1 cellular context compared by ENCODE assay signal in the genomic region with DNA sequence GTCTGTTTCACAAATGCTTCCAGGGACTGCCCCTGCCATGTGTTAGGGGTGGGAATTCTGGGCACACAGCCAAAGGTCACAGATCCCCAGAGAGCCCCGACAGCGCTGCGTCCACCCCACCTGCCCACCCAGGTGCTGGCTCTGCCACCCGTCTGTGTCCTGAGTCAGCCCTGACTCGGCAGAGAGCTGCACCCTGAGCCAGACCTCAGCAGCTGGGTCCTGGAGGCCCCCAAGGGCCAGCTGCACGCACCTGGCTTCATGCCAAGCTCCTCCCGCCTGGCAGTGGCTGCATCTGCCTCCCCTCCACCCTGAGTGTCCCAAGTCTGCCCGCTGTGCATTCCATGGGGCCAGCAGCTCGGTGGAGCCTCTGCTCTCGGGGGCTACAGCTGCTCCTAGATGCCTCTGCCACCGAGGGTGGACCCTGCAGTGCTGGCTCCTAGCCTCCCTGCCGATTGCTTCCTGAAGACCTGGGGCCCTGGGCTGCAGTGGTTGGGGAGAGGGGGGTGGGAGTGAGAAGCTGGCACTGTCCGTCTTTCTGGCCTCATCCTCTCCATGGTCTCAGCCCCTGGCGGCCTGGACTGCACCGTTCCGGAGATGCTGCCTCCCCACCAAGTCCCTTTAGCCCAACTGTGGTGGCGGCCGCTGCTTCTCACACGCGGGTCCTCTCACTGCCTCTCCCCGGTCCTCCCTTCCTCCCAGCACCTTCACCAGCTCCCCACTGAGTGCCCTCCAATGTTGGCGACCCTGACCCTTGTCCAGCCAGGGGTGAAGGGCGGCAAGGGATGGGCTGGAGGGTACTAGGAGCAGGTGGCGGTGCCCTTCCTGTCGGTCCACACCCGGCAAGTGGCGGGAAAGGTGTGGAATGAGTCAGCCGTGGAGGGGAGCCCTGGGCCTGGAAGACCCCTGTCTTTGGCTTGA.
A peak's percentile ranks its signal among the peaks of the same experiment; 100 is the strongest.
TF ChIP-seq lines count a peak whose summit lies in the region.

No MANE protein-coding gene starts in this region.

TF ChIP-seq in SK-N-SH, 30 proteins besides CTCF, POLR2A, EP300 and RAD21:
- TF ChIP-seq FOXM1 (IDR thresholded peaks at IDR 0.05; ENCODE audit: low read depth) (no peak), FOXJ3 (CRISPR knock-in tag; IDR thresholded peaks at IDR 0.05) (0 out of 2 replicates have a peak, but pooled peaks have one; percentile 36), GATA2 (CRISPR knock-in tag; IDR thresholded peaks at IDR 0.05) (no peak), RCOR1 (IDR thresholded peaks at IDR 0.05; ENCODE audit: low read length) (peak; percentile 85), TAF1 (IDR thresholded peaks at IDR 0.05; ENCODE audit: borderline replicate concordance, low read depth, low read length) (no peak), CHD2 (IDR thresholded peaks at IDR 0.05; ENCODE audit: low read length, partially characterized antibody) (no peak), YY1 (IDR thresholded peaks at IDR 0.05; ENCODE audit: low read depth) (no peak), RXRA (IDR thresholded peaks at IDR 0.05; ENCODE audit: borderline replicate concordance, low read depth) (no peak), ELF1 (IDR thresholded peaks at IDR 0.05) (no peak), MXI1 (IDR thresholded peaks at IDR 0.05; ENCODE audit: low read depth, low read length) (peak; percentile 55; the same call in 1 of the 2 replicates), SIN3A (IDR thresholded peaks at IDR 0.05; ENCODE audit: borderline replicate concordance, low read depth, low read length) (no peak), SMC3 (IDR thresholded peaks at IDR 0.05; ENCODE audit: low read depth, low read length) (no peak), RFX5 (IDR thresholded peaks at IDR 0.05; ENCODE audit: low read length) (no peak), NFIC (IDR thresholded peaks at IDR 0.05; ENCODE audit: borderline replicate concordance) (peak; percentile 98), JUND (IDR thresholded peaks at IDR 0.05) (no peak), TCF12 (IDR thresholded peaks at IDR 0.05) (peak; percentile 94), MEF2A (IDR thresholded peaks at IDR 0.05; ENCODE audit: borderline replicate concordance, low read depth) (no peak)
- TF ChIP-seq, protein P1, sequence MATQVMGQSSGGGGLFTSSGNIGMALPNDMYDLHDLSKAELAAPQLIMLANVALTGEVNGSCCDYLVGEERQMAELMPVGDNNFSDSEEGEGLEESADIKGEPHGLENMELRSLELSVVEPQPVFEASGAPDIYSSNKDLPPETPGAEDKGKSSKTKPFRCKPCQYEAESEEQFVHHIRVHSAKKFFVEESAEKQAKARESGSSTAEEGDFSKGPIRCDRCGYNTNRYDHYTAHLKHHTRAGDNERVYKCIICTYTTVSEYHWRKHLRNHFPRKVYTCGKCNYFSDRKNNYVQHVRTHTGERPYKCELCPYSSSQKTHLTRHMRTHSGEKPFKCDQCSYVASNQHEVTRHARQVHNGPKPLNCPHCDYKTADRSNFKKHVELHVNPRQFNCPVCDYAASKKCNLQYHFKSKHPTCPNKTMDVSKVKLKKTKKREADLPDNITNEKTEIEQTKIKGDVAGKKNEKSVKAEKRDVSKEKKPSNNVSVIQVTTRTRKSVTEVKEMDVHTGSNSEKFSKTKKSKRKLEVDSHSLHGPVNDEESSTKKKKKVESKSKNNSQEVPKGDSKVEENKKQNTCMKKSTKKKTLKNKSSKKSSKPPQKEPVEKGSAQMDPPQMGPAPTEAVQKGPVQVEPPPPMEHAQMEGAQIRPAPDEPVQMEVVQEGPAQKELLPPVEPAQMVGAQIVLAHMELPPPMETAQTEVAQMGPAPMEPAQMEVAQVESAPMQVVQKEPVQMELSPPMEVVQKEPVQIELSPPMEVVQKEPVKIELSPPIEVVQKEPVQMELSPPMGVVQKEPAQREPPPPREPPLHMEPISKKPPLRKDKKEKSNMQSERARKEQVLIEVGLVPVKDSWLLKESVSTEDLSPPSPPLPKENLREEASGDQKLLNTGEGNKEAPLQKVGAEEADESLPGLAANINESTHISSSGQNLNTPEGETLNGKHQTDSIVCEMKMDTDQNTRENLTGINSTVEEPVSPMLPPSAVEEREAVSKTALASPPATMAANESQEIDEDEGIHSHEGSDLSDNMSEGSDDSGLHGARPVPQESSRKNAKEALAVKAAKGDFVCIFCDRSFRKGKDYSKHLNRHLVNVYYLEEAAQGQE (IDR thresholded peaks at IDR 0.05; ENCODE audit: low read depth, low read length), result no peak
- TF ChIP-seq, protein P2, sequence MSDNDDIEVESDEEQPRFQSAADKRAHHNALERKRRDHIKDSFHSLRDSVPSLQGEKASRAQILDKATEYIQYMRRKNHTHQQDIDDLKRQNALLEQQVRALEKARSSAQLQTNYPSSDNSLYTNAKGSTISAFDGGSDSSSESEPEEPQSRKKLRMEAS (IDR thresholded peaks at IDR 0.05; ENCODE audit: low read depth), result 0 out of 2 replicates have a peak, but pooled peaks have one; percentile 39
- TF ChIP-seq, protein P3, sequence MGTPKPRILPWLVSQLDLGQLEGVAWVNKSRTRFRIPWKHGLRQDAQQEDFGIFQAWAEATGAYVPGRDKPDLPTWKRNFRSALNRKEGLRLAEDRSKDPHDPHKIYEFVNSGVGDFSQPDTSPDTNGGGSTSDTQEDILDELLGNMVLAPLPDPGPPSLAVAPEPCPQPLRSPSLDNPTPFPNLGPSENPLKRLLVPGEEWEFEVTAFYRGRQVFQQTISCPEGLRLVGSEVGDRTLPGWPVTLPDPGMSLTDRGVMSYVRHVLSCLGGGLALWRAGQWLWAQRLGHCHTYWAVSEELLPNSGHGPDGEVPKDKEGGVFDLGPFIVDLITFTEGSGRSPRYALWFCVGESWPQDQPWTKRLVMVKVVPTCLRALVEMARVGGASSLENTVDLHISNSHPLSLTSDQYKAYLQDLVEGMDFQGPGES (IDR thresholded peaks at IDR 0.05; ENCODE audit: low read depth, low read length), result no peak
- TF ChIP-seq, protein P4, sequence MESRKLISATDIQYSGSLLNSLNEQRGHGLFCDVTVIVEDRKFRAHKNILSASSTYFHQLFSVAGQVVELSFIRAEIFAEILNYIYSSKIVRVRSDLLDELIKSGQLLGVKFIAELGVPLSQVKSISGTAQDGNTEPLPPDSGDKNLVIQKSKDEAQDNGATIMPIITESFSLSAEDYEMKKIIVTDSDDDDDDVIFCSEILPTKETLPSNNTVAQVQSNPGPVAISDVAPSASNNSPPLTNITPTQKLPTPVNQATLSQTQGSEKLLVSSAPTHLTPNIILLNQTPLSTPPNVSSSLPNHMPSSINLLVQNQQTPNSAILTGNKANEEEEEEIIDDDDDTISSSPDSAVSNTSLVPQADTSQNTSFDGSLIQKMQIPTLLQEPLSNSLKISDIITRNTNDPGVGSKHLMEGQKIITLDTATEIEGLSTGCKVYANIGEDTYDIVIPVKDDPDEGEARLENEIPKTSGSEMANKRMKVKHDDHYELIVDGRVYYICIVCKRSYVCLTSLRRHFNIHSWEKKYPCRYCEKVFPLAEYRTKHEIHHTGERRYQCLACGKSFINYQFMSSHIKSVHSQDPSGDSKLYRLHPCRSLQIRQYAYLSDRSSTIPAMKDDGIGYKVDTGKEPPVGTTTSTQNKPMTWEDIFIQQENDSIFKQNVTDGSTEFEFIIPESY (IDR thresholded peaks at IDR 0.05; ENCODE audit: borderline replicate concordance, low read depth), result no peak
